ENCODE assay signal across 26 cellular contexts in genomic region chr17:73363788-73364522, GRCh38. TPM values are rescaled to one million over a fixed set of nuclear protein-coding genes. Genes with fewer than 3 reads are reported as not detected.
DNase-seq lines count a peak whose midpoint lies in the region; ATAC-seq, FAIRE-seq and TF ChIP-seq lines count a peak whose summit lies in the region.
"Had no signal": no experiment of that assay in that cellular context is flagged by ENCODE, and none has a peak within 500 bp of the region (broad histone marks: within the 10 kb centered on the region; RNA-seq: fewer than 3 reads in every experiment).

No MANE protein-coding gene starts in this region.

- SMC1A ChIA-PET in GM12878 (lab: Charles Lee; ENCODE audit: uncharacterized antibody, unreplicated experiment), result interaction anchor here (1.3 to 13.2 kb wide), 4 partner anchors 25 to 124 kb away, joined by 3 to 261 read pairs (median 4); no protein-coding TSS in a partner anchor

- H2AFZ ChIP-seq in GM12878 (ENCODE audit: control insufficient read depth, low read depth, low read length) (no peak overlapping the region), HepG2 (ENCODE audit: low read length) (no peak overlapping the region)

- no peaks in the 10 kb centered on the region for H3K4me1 Mint-ChIP-seq in activated CD4-positive, alpha-beta memory T cell treated with anti-CD3 and anti-CD28 coated beads for 36 hours (ENCODE audit: low read depth)
- no peaks in the 10 kb centered on the region for H3K4me1 Mint-ChIP-seq in activated naive CD4-positive, alpha-beta T cell treated with anti-CD3 and anti-CD28 coated beads for 36 hours (ENCODE audit: low read depth)

- DNase-seq in ELF-1 (ENCODE audit: low read depth, low spot score), result peak; percentile 65
- no peak for DNase-seq in GM12878 (ENCODE audit: low read depth, low spot score)
- peak; percentile 49 for DNase-seq in HepG2 (ENCODE audit: low spot score)
- no peak for DNase-seq in putamen (ENCODE audit: low spot score)
- DNase-seq in activated CD4-positive, alpha-beta memory T cell treated with anti-CD3 and anti-CD28 coated beads for 36 hours, result no peak
- DNase-seq in activated naive CD4-positive, alpha-beta T cell treated with anti-CD3 and anti-CD28 coated beads for 36 hours, result no peak
- DNase-seq in NOMO-1 (lab: John Stamatoyannopoulos, UW; ENCODE audit: unreplicated experiment in 2 of 2), result no peak
- DNase-seq: activated CD4-positive, alpha-beta T cell treated with anti-CD3 and anti-CD28 coated beads, Interleukin-2, amount 50 U/mL, for 1 hour; COR-L47; DND-41; effector CD4-positive, alpha-beta T cell; NCI-H1105; NCI-H2081 treated with DMSO at 0.1 percent for 48 hours; NCI-H748 treated with DMSO at 0.1 percent for 48 hours; OCI-M1; right lobe of liver; stimulated activated naive CD4-positive, alpha-beta T cell treated with Interleukin-2 at 50 U/mL for 16 hours; WERI-Rb-1 had no signal

- H3K4me3 ChIP-seq in HUES48 (ENCODE audit: low read depth, low read length) (no peak overlapping the region), GM12878 (no peak overlapping the region), HepG2 (replicated peaks in 1 of 3; ENCODE audit: insufficient read depth in 1 of 3, low read depth in 2 of 3, low read length in 3 of 3) (no peak overlapping the region; a peak in 1 of 6 replicates)
- H3K4me3 ChIP-seq: BLaER1 treated with 17β-estradiol and CSF1 and Interleukin-3, amounts not matched to agents 10 nM and 100 nM; right lobe of liver; thoracic aorta had no signal

- POLR2A ChIA-PET in GM12878 (lab: Charles Lee), result no interaction called here
- POLR2A ChIA-PET in HepG2 (lab: Yijun Ruan, JAX), result interaction anchor here (1.1 to 3.1 kb wide), 2 partner anchors 102 to 114 kb away, joined by 3 to 11 read pairs; partner anchors contain the start of gene CPSF4L
- POLR2A ChIA-PET in activated CD4-positive, alpha-beta memory T cell treated with anti-CD3 and anti-CD28 coated beads for 36 hours (lab: Charles Lee), result no interaction called here

- RAD21 ChIA-PET in GM12878 (lab: Charles Lee; ENCODE audit: unreplicated experiment), result interaction anchor here (0.6 to 10.5 kb wide), 4 partner anchors 21 to 106 kb away, joined by 3 to 218 read pairs (median 8); partner anchors contain the start of gene CPSF4L

- intact Hi-C loops in GM12878 (cut with micrococcal nuclease; ENCODE audit: unreplicated experiment), result no loop called here
- intact Hi-C loops in HepG2 (cut with micrococcal nuclease; ENCODE audit: unreplicated experiment), result no loop called here
- intact Hi-C loops in activated CD4-positive, alpha-beta memory T cell treated with anti-CD3 and anti-CD28 coated beads for 36 hours (cut with micrococcal nuclease), result no loop called here
- intact Hi-C loops in activated naive CD4-positive, alpha-beta T cell treated with anti-CD3 and anti-CD28 coated beads for 36 hours (cut with micrococcal nuclease), result no loop called here

- no peak overlapping the region for H3K27ac Mint-ChIP-seq in activated CD4-positive, alpha-beta memory T cell treated with anti-CD3 and anti-CD28 coated beads for 36 hours
- no peak overlapping the region for H3K27ac Mint-ChIP-seq in activated naive CD4-positive, alpha-beta T cell treated with anti-CD3 and anti-CD28 coated beads for 36 hours
- H3K27ac Mint-ChIP-seq: activated naive CD8-positive, alpha-beta T cell; activated T-helper 1 cell treated with anti-CD3 and anti-CD28 coated beads, Interleukin-12 subunit alpha, Interleukin-12 subunit beta, Interleukin-2, Interleukin-4 antibody, amounts not matched to agents 30 ng/mL and 10 ng/mL and 1 ng/mL, durations not matched to agents 14 hours and 24 hours and 36 hours; natural killer cell treated with Interleukin-12 subunit alpha and Interleukin-12 subunit beta and Interleukin-15 and Interleukin-18, amount 100 ng/mL, for 72 hours; T-helper 2 cell treated with Interferon-gamma antibody and Interleukin-4, amounts not matched to agents 5 μg/mL and 100 μg/mL, for 36 hours had no signal

- H3K79me2 ChIP-seq in GM12878 (ENCODE audit: control insufficient read depth, insufficient read depth, low read length) (no peaks in the 10 kb centered on the region), HepG2 (ENCODE audit: insufficient read depth, low read length) (no peaks in the 10 kb centered on the region)

- H3K4me2 ChIP-seq in GM12878 (ENCODE audit: control insufficient read depth, insufficient read depth) (no peak overlapping the region), HepG2 (ENCODE audit: low read depth, low read length) (peak overlapping the region; percentile 44)
- H3K4me2 ChIP-seq: BLaER1 treated with 17β-estradiol and CSF1 and Interleukin-3, amounts not matched to agents 10 nM and 100 nM had no signal

- no peak for TF ChIP-seq CTCF in GM12878 (IDR thresholded peaks at IDR 0.05 in 2 of 3, conservative IDR thresholded peaks at IDR 0.05 in 1 of 3; ENCODE audit: control insufficient read depth in 2 of 3, extremely low read depth in 1 of 3, insufficient read depth in 1 of 3, low read depth in 3 of 3, low read length in 3 of 3)
- no peak for TF ChIP-seq CTCF in HepG2 (CRISPR knock-in tag; IDR thresholded peaks at IDR 0.05)

- H3K9ac ChIP-seq in HUES48 (ENCODE audit: low read depth, low read length), result no peak overlapping the region
- H3K9ac ChIP-seq in GM12878 (ENCODE audit: control insufficient read depth, insufficient read depth, low read length), result no peak overlapping the region
- no peak overlapping the region for H3K9ac ChIP-seq in HepG2 (ENCODE audit: insufficient read depth, low read depth, low read length)
- H3K9ac ChIP-seq: BLaER1 treated with 17β-estradiol and CSF1 and Interleukin-3, amounts not matched to agents 10 nM and 100 nM had no signal

- TF ChIP-seq POLR2A in GM12878 (IDR thresholded peaks at IDR 0.05; ENCODE audit: low read depth, low read length) (no peak), HepG2 (IDR thresholded peaks at IDR 0.05; ENCODE audit: insufficient read depth in 1 of 2, low read depth in 2 of 2, low read length in 2 of 2) (no peak)

- peak; percentile 13; the same call in 2 of the 3 replicates for ATAC-seq in GM12878
- peak; percentile 24 for ATAC-seq in HepG2
- ATAC-seq: natural killer cell treated with Interleukin-12 subunit alpha and Interleukin-12 subunit beta and Interleukin-15 and Interleukin-18, amount 100 ng/mL, for 72 hours had no signal

- no peaks in the 10 kb centered on the region for H3K27me3 Mint-ChIP-seq in activated CD4-positive, alpha-beta memory T cell treated with anti-CD3 and anti-CD28 coated beads for 36 hours
- H3K27me3 Mint-ChIP-seq in activated naive CD4-positive, alpha-beta T cell treated with anti-CD3 and anti-CD28 coated beads for 36 hours (ENCODE audit: low read depth), result no peaks in the 10 kb centered on the region
- H3K27me3 Mint-ChIP-seq: activated naive CD8-positive, alpha-beta T cell had no signal

- TF ChIP-seq RAD21 in GM12878 (IDR thresholded peaks at IDR 0.05; ENCODE audit: insufficient read depth, low read depth, low read length) (no peak), HepG2 (CRISPR knock-in tag; IDR thresholded peaks at IDR 0.05) (no peak)

- H3K9me3 Mint-ChIP-seq in activated CD4-positive, alpha-beta memory T cell treated with anti-CD3 and anti-CD28 coated beads for 36 hours, result no peaks in the 10 kb centered on the region
- H3K9me3 Mint-ChIP-seq in activated naive CD4-positive, alpha-beta T cell treated with anti-CD3 and anti-CD28 coated beads for 36 hours, result no peaks in the 10 kb centered on the region
- H3K9me3 Mint-ChIP-seq: activated T-helper 1 cell treated with anti-CD3 and anti-CD28 coated beads, Interleukin-12 subunit alpha, Interleukin-12 subunit beta, Interleukin-2, Interleukin-4 antibody, amounts not matched to agents 30 ng/mL and 10 ng/mL and 1 ng/mL, durations not matched to agents 14 hours and 24 hours and 36 hours; natural killer cell treated with Interleukin-12 subunit alpha and Interleukin-12 subunit beta and Interleukin-15 and Interleukin-18, amount 100 ng/mL, for 72 hours; T-helper 2 cell treated with Interferon-gamma antibody and Interleukin-4, amounts not matched to agents 5 μg/mL and 100 μg/mL, for 36 hours had no signal

- TF ChIP-seq EP300 in GM12878 (IDR thresholded peaks at IDR 0.05; ENCODE audit: borderline replicate concordance in 1 of 2, control insufficient read depth in 1 of 2, low read depth in 2 of 2, low read length in 2 of 2) (no peak), HepG2 (IDR thresholded peaks at IDR 0.05; ENCODE audit: low read depth in 2 of 2, low read length in 2 of 2) (no peak), HepG2 (CRISPR knock-in tag; IDR thresholded peaks at IDR 0.05; ENCODE audit: borderline replicate concordance) (no peak)

- H3K27ac ChIP-seq in HUES48 (ENCODE audit: low read depth, low read length) (peak overlapping the region; percentile 27), GM12878 (ENCODE audit: control insufficient read depth, insufficient read depth) (no peak overlapping the region), HepG2 (ENCODE audit: extremely low read length, insufficient read depth, low read length) (no peak overlapping the region)
- H3K27ac ChIP-seq: BLaER1 treated with 17β-estradiol and CSF1 and Interleukin-3, amounts not matched to agents 10 nM and 100 nM; right lobe of liver; thoracic aorta; WERI-Rb-1 had no signal

- H3K9me3 ChIP-seq in HUES48 (ENCODE audit: control insufficient read depth, insufficient read depth, low read length) (no peaks in the 10 kb centered on the region), GM12878 (replicated peaks; ENCODE audit: control insufficient read depth, insufficient read depth, low read length) (no peaks in the 10 kb centered on the region), HepG2 (ENCODE audit: low read length) (no peaks in the 10 kb centered on the region)
- H3K9me3 ChIP-seq: BLaER1 treated with 17β-estradiol and CSF1 and Interleukin-3, amounts not matched to agents 10 nM and 100 nM; right lobe of liver; thoracic aorta had no signal

- FAIRE-seq in GM12878 (lab: Jason Lieb, UNC) (no peak), HepG2 (lab: Jason Lieb, UNC) (no peak)
- FAIRE-seq: GM12891 had no signal

- H4K20me1 ChIP-seq in GM12878 (ENCODE audit: control insufficient read depth, insufficient read depth) (no peaks in the 10 kb centered on the region; the same call in 1 of the 2 replicates), HepG2 (ENCODE audit: insufficient read depth, low read length) (no peaks in the 10 kb centered on the region)

- WGBS in GM12878 (ENCODE audit: insufficient coverage, insufficient replicate concordance, low lambda C conversion rate, missing lambda C conversion rate), result 26% methylated on average over 11 of the region's 11 CpGs
- 6% methylated on average over 10 of the region's 11 CpGs for WGBS in HepG2 (ENCODE audit: low lambda C conversion rate)

- H3K4me3 Mint-ChIP-seq in activated CD4-positive, alpha-beta memory T cell treated with anti-CD3 and anti-CD28 coated beads for 36 hours, result no peak overlapping the region
- no peak overlapping the region for H3K4me3 Mint-ChIP-seq in activated naive CD4-positive, alpha-beta T cell treated with anti-CD3 and anti-CD28 coated beads for 36 hours
- H3K4me3 Mint-ChIP-seq: activated naive CD8-positive, alpha-beta T cell; activated T-helper 1 cell treated with anti-CD3 and anti-CD28 coated beads, Interleukin-12 subunit alpha, Interleukin-12 subunit beta, Interleukin-2, Interleukin-4 antibody, amounts not matched to agents 30 ng/mL and 10 ng/mL and 1 ng/mL, durations not matched to agents 14 hours and 24 hours and 36 hours; natural killer cell treated with Interleukin-12 subunit alpha and Interleukin-12 subunit beta and Interleukin-15 and Interleukin-18, amount 100 ng/mL, for 72 hours; T-helper 2 cell treated with Interferon-gamma antibody and Interleukin-4, amounts not matched to agents 5 μg/mL and 100 μg/mL, for 36 hours had no signal

- in situ Hi-C loops in GM12878 (cut with MboI), result no loop called here
- in situ Hi-C loops in HepG2 (cut with HindIII; ENCODE audit: extremely low pct_ligation_motif_present, low pct_unique_long_range_greater_than_20kb), result loop anchor here (5.0 kb wide), 1 partner anchor 52 kb away; the partner anchor contains the start of gene CDC42EP4

- no peaks in the 10 kb centered on the region for H3K36me3 Mint-ChIP-seq in activated CD4-positive, alpha-beta memory T cell treated with anti-CD3 and anti-CD28 coated beads for 36 hours
- no peaks in the 10 kb centered on the region for H3K36me3 Mint-ChIP-seq in activated naive CD4-positive, alpha-beta T cell treated with anti-CD3 and anti-CD28 coated beads for 36 hours (ENCODE audit: low read depth)
- H3K36me3 Mint-ChIP-seq: activated naive CD8-positive, alpha-beta T cell; natural killer cell treated with Interleukin-12 subunit alpha and Interleukin-12 subunit beta and Interleukin-15 and Interleukin-18, amount 100 ng/mL, for 72 hours had no signal

- no TSS peak for BruUV-seq in GM12878 (replicated peaks; lab: Mats Ljungman, UMichigan)
- no TSS peak for BruUV-seq in HepG2 (replicated peaks; lab: Mats Ljungman, UMichigan)

- CTCF ChIA-PET in GM12878 (lab: Yijun Ruan, JAX) (interaction anchor here (0.6 to 17.4 kb wide), 4 partner anchors 52 to 638 kb away, joined by 3 to 365 read pairs (median 38); partner anchors contain the start of genes CDC42EP4 and CPSF4L), HepG2 (lab: Yijun Ruan, JAX; ENCODE audit: low intra/inter-chr PET ratio, low total read pairs) (no interaction called here)
- CTCF ChIA-PET in activated CD4-positive, alpha-beta memory T cell treated with anti-CD3 and anti-CD28 coated beads for 36 hours (lab: Charles Lee), result no interaction called here
- CTCF ChIA-PET in activated naive CD4-positive, alpha-beta T cell treated with anti-CD3 and anti-CD28 coated beads for 36 hours (lab: Charles Lee), result interaction anchor here (2.4 kb wide), 1 partner anchor 109 kb away, joined by 7 read pairs; no protein-coding TSS in a partner anchor

- H3K4me1 ChIP-seq in HUES48 (ENCODE audit: control insufficient read depth, insufficient read depth, low read length) (peaks cover 48% of the 10 kb centered on the region), GM12878 (ENCODE audit: control insufficient read depth, insufficient read depth, low read length) (no peaks in the 10 kb centered on the region), HepG2 (ENCODE audit: insufficient read depth, low read length) (peaks cover 70% of the 10 kb centered on the region)
- H3K4me1 ChIP-seq: right lobe of liver had no signal

- H3K27me3 ChIP-seq in HUES48 (ENCODE audit: control insufficient read depth, insufficient read depth, low read length), result no peaks in the 10 kb centered on the region; the same call in 1 of the 2 replicates
- H3K27me3 ChIP-seq in GM12878 (replicated peaks in 1 of 2; ENCODE audit: control insufficient read depth in 2 of 2, insufficient read depth in 2 of 2, low read length in 1 of 2), result peaks cover 0 to 2% of the 10 kb centered on the region in 2 experiments; a peak in 2 of 4 replicates
- H3K27me3 ChIP-seq in HepG2 (ENCODE audit: control insufficient read depth in 1 of 2, insufficient read depth in 2 of 2, low read length in 2 of 2), result peaks cover 25 to 83% of the 10 kb centered on the region in 2 experiments
- H3K27me3 ChIP-seq: right lobe of liver had no signal

- H3K36me3 ChIP-seq in HUES48 (ENCODE audit: control insufficient read depth, insufficient read depth, low read length) (no peaks in the 10 kb centered on the region), GM12878 (ENCODE audit: control insufficient read depth in 2 of 2, insufficient read depth in 2 of 2, low read length in 1 of 2) (no peaks in the 10 kb centered on the region), HepG2 (replicated peaks in 1 of 2; ENCODE audit: control insufficient read depth in 1 of 2, insufficient read depth in 2 of 2, low read length in 2 of 2) (no peaks in the 10 kb centered on the region)
- H3K36me3 ChIP-seq: BLaER1 treated with 17β-estradiol and CSF1 and Interleukin-3, amounts not matched to agents 10 nM and 100 nM; right lobe of liver; thoracic aorta had no signal

RNA-seq across cellular contexts. Expression of gene CDC42EP4, which starts 52.2 kb away (rescaled TPM):
- total RNA-seq in GM12878 (2013; cell fraction: nucleolus; rRNA removed), result 31.6 and 35.8 TPM in 2 replicates
- total RNA-seq in GM12878 (2014; rRNA removed) (2.7 and 3.1 TPM in 2 replicates), GM12878 (2014; rRNA removed; fragmentation: Illumina TruSeq; extraction: Trizol) (0.97 and 1.3 TPM in 2 replicates), GM12878 (2021) (3.0 and 3.5 TPM in 2 replicates), HepG2 (2016; rRNA removed; fragmentation: Illumina TruSeq; extraction: Trizol) (54.0 and 55.0 TPM in 2 replicates)
- 0.71 TPM for polyA plus RNA-seq in GM12878 (2011; ENCODE audit: low read depth)
- polyA plus RNA-seq in GM12878 (2011; rRNA removed) (5.9 and 7.1 TPM in 2 replicates), GM12878 (2014; fragmentation: Illumina TruSeq; extraction: Trizol) (1.4 TPM in 2 replicates), GM12878 (2014; fragmentation: Nextera tagmentation; extraction: Ambion mirVana) (under 1 TPM; 0.05 to 0.20 TPM), GM12878 (2014; rRNA removed) (2.5 and 2.8 TPM in 2 replicates), GM12878 (2016; fragmentation: Nextera tagmentation; extraction: Ambion mirVana) (1 to 10 TPM; 3.7 to 3.8 TPM), HepG2 (2011; rRNA removed) (19.0 and 21.7 TPM in 2 replicates)
- polyA plus RNA-seq in GM12878 (2011; cell fraction: cytosol; rRNA removed), result 8.1 and 10.0 TPM in 2 replicates
- 11.7 and 13.6 TPM in 2 replicates for polyA plus RNA-seq in GM12878 (2011; cell fraction: nucleus; rRNA removed)
- 1.1 and 2.5 TPM in 2 replicates for polyA plus RNA-seq in GM12878 (2012)
- 9.4 and 26.8 TPM in 2 replicates for polyA minus RNA-seq in GM12878 (2011; rRNA and poly(A)+ RNA removed)
- 6.2 and 7.5 TPM in 2 replicates for polyA minus RNA-seq in GM12878 (2011; cell fraction: cytosol; rRNA and poly(A)+ RNA removed)
- 13.8 and 28.0 TPM in 2 replicates for polyA minus RNA-seq in GM12878 (2011; cell fraction: nucleus; rRNA and poly(A)+ RNA removed)
- 13.5 and 14.9 TPM in 2 replicates for total RNA-seq in HepG2 (2016; cell fraction: cytosol; rRNA removed; fragmentation: Illumina TruSeq; extraction: Trizol; ENCODE audit: low read depth)
- total RNA-seq in HepG2 (2016; cell fraction: insoluble cytoplasmic fraction; rRNA removed; fragmentation: Illumina TruSeq; extraction: Trizol), result 45.9 and 55.1 TPM in 2 replicates
- total RNA-seq in HepG2 (2016; cell fraction: membrane; rRNA removed; fragmentation: Illumina TruSeq; extraction: Trizol), result 45.7 and 51.9 TPM in 2 replicates
- total RNA-seq in HepG2 (2016; cell fraction: nucleus; rRNA removed; fragmentation: Illumina TruSeq; extraction: Trizol), result 34.9 and 36.1 TPM in 2 replicates
- 16.2 and 20.1 TPM in 2 replicates for polyA plus RNA-seq in HepG2 (2011; cell fraction: cytosol; rRNA removed)
- 18.6 and 24.3 TPM in 2 replicates for polyA plus RNA-seq in HepG2 (2011; cell fraction: nucleus; rRNA removed)
- polyA plus RNA-seq in HepG2 (2012), result 18.4 and 22.4 TPM in 2 replicates
- polyA plus RNA-seq in HepG2 (2016; cell fraction: cytosol; fragmentation: Illumina TruSeq; extraction: Trizol; ENCODE audit: low read depth), result 11.7 and 14.2 TPM in 2 replicates
- polyA plus RNA-seq in HepG2 (2016; cell fraction: insoluble cytoplasmic fraction; fragmentation: Illumina TruSeq; extraction: Trizol; ENCODE audit: low read depth), result 58.7 and 66.8 TPM in 2 replicates
- polyA plus RNA-seq in HepG2 (2016; cell fraction: membrane; fragmentation: Illumina TruSeq; extraction: Trizol; ENCODE audit: low read depth), result 37.7 and 41.8 TPM in 2 replicates
- 41.4 and 43.9 TPM in 2 replicates for polyA plus RNA-seq in HepG2 (2016; cell fraction: nucleus; fragmentation: Illumina TruSeq; extraction: Trizol; ENCODE audit: insufficient read depth, low read depth)
- polyA minus RNA-seq in HepG2 (2011; rRNA and poly(A)+ RNA removed; ENCODE audit: low replicate concordance), result 68.4 and 91.9 TPM in 2 replicates
- polyA minus RNA-seq in HepG2 (2011; cell fraction: cytosol; rRNA and poly(A)+ RNA removed), result 25.3 and 26.4 TPM in 2 replicates
- 32.3 and 36.9 TPM in 2 replicates for polyA minus RNA-seq in HepG2 (2011; cell fraction: nucleus; rRNA and poly(A)+ RNA removed)
- 1 to 10 TPM; 1.6 to 1.7 TPM for total RNA-seq in activated CD4-positive, alpha-beta memory T cell treated with anti-CD3 and anti-CD28 coated beads for 36 hours
- total RNA-seq in activated naive CD4-positive, alpha-beta T cell treated with anti-CD3 and anti-CD28 coated beads for 36 hours, result 1 to 10 TPM; 1.7 to 2.1 TPM

Comparison
In these comparisons a context has a peak if more than half of its experiments do, and no peak if none do; other contexts are left out.
1. DNase-seq: peak in ELF-1 (single experiment) and HepG2 (single experiment); none in GM12878 (single experiment), putamen (single experiment), activated CD4-positive, alpha-beta memory T cell treated with anti-CD3 and anti-CD28 coated beads for 36 hours (single experiment), activated naive CD4-positive, alpha-beta T cell treated with anti-CD3 and anti-CD28 coated beads for 36 hours (single experiment) and NOMO-1 (0 of 2).
2. CTCF ChIA-PET loops: an anchor here in GM12878 (0.6 to 17.4 kb wide) and activated naive CD4-positive, alpha-beta T cell treated with anti-CD3 and anti-CD28 coated beads for 36 hours (2.4 kb wide); none called in HepG2 and activated CD4-positive, alpha-beta memory T cell treated with anti-CD3 and anti-CD28 coated beads for 36 hours.